ENCODE assay signal across 1 cellular context in genomic region chr2:28620801-28621171, GRCh38.
TF ChIP-seq lines count a peak whose summit lies in the region.

No MANE protein-coding gene starts in this region.

TF ChIP-seq in A549, 52 proteins besides CTCF, POLR2A, EP300 and RAD21 (continued from another document):
- TF ChIP-seq ELK1 (IDR thresholded peaks at IDR 0.05; ENCODE audit: low read depth, low read length) (no peak), RCOR1 (IDR thresholded peaks at IDR 0.05; ENCODE audit: low read depth, low read length) (no peak)
